8 cellular contexts compared by ENCODE assay signal in genomic region chrX:78886550-78886949, GRCh38. TPM values are rescaled to one million over a fixed set of nuclear protein-coding genes. Genes with fewer than 3 reads are reported as not detected.
DNase-seq lines count a peak whose midpoint lies in the region; ATAC-seq and TF ChIP-seq lines count a peak whose summit lies in the region.

No MANE protein-coding gene starts in this region.

- H3K27ac ChIP-seq in A673 (ENCODE audit: low read depth, low read length, poor library complexity, severe bottlenecking), result no peak overlapping the region
- H3K27ac ChIP-seq in PC-3 (ENCODE audit: low read length), result no peak overlapping the region
- H3K27ac ChIP-seq in hepatocyte, result no peak overlapping the region

- H2AFZ ChIP-seq in PC-3 (ENCODE audit: low read length), result no peak overlapping the region
- H2AFZ ChIP-seq in hepatocyte, result no peak overlapping the region

- DNase-seq in A673 (ENCODE audit: low spot score) (peak; percentile 68), PC-3 (peak; percentile 48), hepatocyte (ENCODE audit: low spot score) (peak; percentile 6), DMS153 (lab: John Stamatoyannopoulos, UW) (no peak), G401 (ENCODE audit: low spot score) (no peak), NCI-H1694 (lab: John Stamatoyannopoulos, UW) (no peak)

- H3K4me2 ChIP-seq in PC-3 (ENCODE audit: low read length), result no peak overlapping the region
- H3K4me2 ChIP-seq in hepatocyte, result no peak overlapping the region

- H3K27me3 ChIP-seq in A673 (replicated peaks; ENCODE audit: insufficient read depth, low read depth, low read length, poor library complexity) (no peaks in the 10 kb centered on the region), PC-3 (ENCODE audit: low read length) (no peaks in the 10 kb centered on the region), hepatocyte (no peaks in the 10 kb centered on the region)

- 61% methylated on average over 5 of the region's 5 CpGs for WGBS in hepatocyte (ENCODE audit: low lambda C conversion rate, missing lambda C conversion rate)

- no peaks in the 10 kb centered on the region for H3F3A ChIP-seq in PC-3 (ENCODE audit: low read length, unreplicated experiment)

- no peaks in the 10 kb centered on the region for H4K20me1 ChIP-seq in PC-3 (ENCODE audit: low read length)
- H4K20me1 ChIP-seq in hepatocyte (ENCODE audit: insufficient read depth, poor library complexity, severe bottlenecking), result no peaks in the 10 kb centered on the region

- intact Hi-C loops in A673 (cut with micrococcal nuclease; ENCODE audit: unreplicated experiment), result loop anchor here (1.0 to 2.0 kb wide), 3 partner anchors 194 to 331 kb away; no protein-coding TSS in a partner anchor
- intact Hi-C loops in PC-3 (cut with micrococcal nuclease), result loop anchor here (1.0 to 5.0 kb wide), 3 partner anchors 178 to 331 kb away; no protein-coding TSS in a partner anchor

- BruUV-seq in A673 (replicated peaks; lab: Mats Ljungman, UMichigan) (no TSS peak), PC-3 (replicated peaks; lab: Mats Ljungman, UMichigan) (no TSS peak)

- TF ChIP-seq CTCF in A673 (conservative IDR thresholded peaks at IDR 0.05; ENCODE audit: low read depth, low read length) (peak; percentile 62), GM12875 (IDR thresholded peaks at IDR 0.05; ENCODE audit: borderline replicate concordance, insufficient read depth, low read depth, low read length) (peak; percentile 18; the same call in 1 of the 2 replicates), PC-3 (conservative IDR thresholded peaks at IDR 0.05; ENCODE audit: low read depth, low read length) (peak; percentile 61), hepatocyte (IDR thresholded peaks at IDR 0.05; ENCODE audit: poor library complexity) (peak; percentile 38)

- CTCF ChIA-PET in A673 (lab: Charles Lee) (no interaction called here), PC-3 (lab: Charles Lee) (no interaction called here)

- POLR2A ChIA-PET in A673 (lab: Charles Lee; ENCODE audit: low non-redundant PET) (no interaction called here), PC-3 (lab: Charles Lee; ENCODE audit: unreplicated experiment) (no interaction called here)

- no peaks in the 10 kb centered on the region for H3K4me1 ChIP-seq in A673 (ENCODE audit: insufficient read depth, low read length, poor library complexity, severe bottlenecking)
- H3K4me1 ChIP-seq in PC-3 (ENCODE audit: insufficient read depth, low read length), result no peaks in the 10 kb centered on the region
- no peaks in the 10 kb centered on the region for H3K4me1 ChIP-seq in hepatocyte (ENCODE audit: insufficient read depth)

- H3K36me3 ChIP-seq in A673 (ENCODE audit: insufficient read depth, low read length, poor library complexity, severe bottlenecking) (no peaks in the 10 kb centered on the region), PC-3 (ENCODE audit: low read depth, low read length) (no peaks in the 10 kb centered on the region), hepatocyte (replicated peaks; ENCODE audit: insufficient read depth, low read depth) (no peaks in the 10 kb centered on the region)

- no peak overlapping the region for H3K4me3 ChIP-seq in A673 (ENCODE audit: low read depth, low read length, poor library complexity, severe bottlenecking)
- H3K4me3 ChIP-seq in GM12875 (ENCODE audit: low read depth, low read length), result no peak overlapping the region
- no peak overlapping the region for H3K4me3 ChIP-seq in PC-3 (ENCODE audit: low read length)
- H3K4me3 ChIP-seq in hepatocyte, result no peak overlapping the region

- ATAC-seq in PC-3 (peak; percentile 40; the same call in 1 of the 2 replicates), HG02759 (IDR thresholded peaks at IDR 0.05; ENCODE audit: unreplicated experiment) (no peak)

- no peak overlapping the region for H3K9ac ChIP-seq in PC-3 (ENCODE audit: low read length)

- H3K9me2 ChIP-seq in PC-3 (replicated peaks; ENCODE audit: low read length), result no peaks in the 10 kb centered on the region
- no peaks in the 10 kb centered on the region for H3K9me2 ChIP-seq in hepatocyte (replicated peaks; ENCODE audit: insufficient read depth)

- in situ Hi-C loops in G401 (cut with HindIII; ENCODE audit: low sequenced_read_pairs), result no loop called here

- H3K9me3 ChIP-seq in A673 (ENCODE audit: low read depth, low read length, poor library complexity, severe bottlenecking) (no peaks in the 10 kb centered on the region), PC-3 (ENCODE audit: low read length) (no peaks in the 10 kb centered on the region), hepatocyte (ENCODE audit: low read depth) (no peaks in the 10 kb centered on the region)

- H3K79me2 ChIP-seq in PC-3 (ENCODE audit: low read length), result no peaks in the 10 kb centered on the region
- H3K79me2 ChIP-seq in hepatocyte, result no peaks in the 10 kb centered on the region

RNA-seq across cellular contexts. Expression of gene P2RY10, which starts 58.6 kb away (rescaled TPM):
- not detected in 2 replicates for total RNA-seq in A673 (2021)
- not detected in 2 replicates for total RNA-seq in PC-3 (2014; rRNA removed)
- not detected in 2 replicates for total RNA-seq in hepatocyte
- not detected in 2 replicates for polyA plus RNA-seq in hepatocyte
- not detected in 2 replicates for total RNA-seq in G401 (2014; rRNA removed; shearing (Covaris generic))

Comparison
In these comparisons a context has a peak if more than half of its experiments do, and no peak if none do; other contexts are left out.
1. DNase-seq: peak in A673 (single experiment), PC-3 (single experiment) and hepatocyte (single experiment); none in DMS153 (single experiment), G401 (single experiment) and NCI-H1694 (single experiment).
2. Peak in every context shown above with its lines, with median percentiles within 50 percentile points of each other: CTCF ChIP-seq.